29 cellular contexts compared by ENCODE assay signal in the genomic region with DNA sequence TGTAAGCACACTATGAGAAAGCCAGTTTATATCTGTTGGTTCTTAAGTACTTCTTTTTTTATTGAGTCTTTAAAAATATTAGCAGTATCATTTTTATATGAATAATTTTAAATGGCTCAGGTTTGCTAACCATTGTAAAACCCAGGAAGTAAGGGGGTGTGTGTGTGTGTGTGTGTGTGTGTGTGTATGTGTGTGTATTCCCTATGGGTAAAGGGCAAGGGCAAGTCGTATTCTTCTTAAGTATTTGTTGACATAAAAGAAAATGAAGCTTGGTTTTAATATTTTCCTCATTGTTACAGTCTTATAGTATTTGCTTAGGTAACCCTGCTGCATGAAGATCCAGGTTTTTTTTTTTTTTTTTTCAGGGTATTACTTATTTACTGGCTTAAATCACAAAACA.
"Had no signal": no experiment of that assay in that cellular context is flagged by ENCODE, and none has a peak within 500 bp of the region (broad histone marks: within the 10 kb centered on the region; RNA-seq: fewer than 3 reads in every experiment).

No MANE protein-coding gene starts in this region.

- H3K9me3 Mint-ChIP-seq: activated B cell treated with CpG ODN at 0.5 μM for 24 hours; activated CD4-positive, alpha-beta memory T cell treated with anti-CD3 and anti-CD28 coated beads, Interleukin-2, amount 10 ng/mL, durations not matched to agents 7 days and 5 days; activated naive CD4-positive, alpha-beta T cell treated with anti-CD3 and anti-CD28 coated beads, Interleukin-2, amount 10 ng/mL, durations not matched to agents 7 days and 5 days; activated T-cell treated with anti-CD3 and anti-CD28 coated beads, Interleukin-2, amount 50 U/mL, for 24 hours; brain; central memory CD8-positive, alpha-beta T cell; effector memory CD8-positive, alpha-beta T cell had no signal

- H3K36me3 Mint-ChIP-seq: activated naive CD4-positive, alpha-beta T cell treated with anti-CD3 and anti-CD28 coated beads, Interleukin-2, amount 10 ng/mL, durations not matched to agents 7 days and 5 days; activated naive CD4-positive, alpha-beta T cell treated with anti-CD3 and anti-CD28 coated beads, Interleukin-2, amount 50 U/mL, for 72 hours; activated naive CD8-positive, alpha-beta T cell treated with anti-CD3 and anti-CD28 coated beads, Interleukin-2, amount 10 ng/mL, durations not matched to agents 7 days and 5 days; brain had no signal

- H3K27me3 ChIP-seq: ascending aorta, breast epithelium, esophagus muscularis mucosa, foreskin keratinocyte, gastrocnemius medialis, heart right ventricle had no signal

- H3K4me1 ChIP-seq: ascending aorta, breast epithelium, foreskin keratinocyte, gastrocnemius medialis had no signal

- H3K4me3 ChIP-seq: ascending aorta, breast epithelium, esophagus muscularis mucosa, gastrocnemius medialis, heart right ventricle had no signal

- H3K27ac ChIP-seq: ascending aorta, breast epithelium, esophagus muscularis mucosa, foreskin keratinocyte, gastrocnemius medialis had no signal

- DNase-seq: activated B cell treated with CpG ODN at 0.5 μM for 24 hours; activated CD4-positive, alpha-beta memory T cell treated with anti-CD3 and anti-CD28 coated beads, Interleukin-2, amount 10 ng/mL, durations not matched to agents 7 days and 5 days; activated CD4-positive, alpha-beta T cell treated with anti-CD3 and anti-CD28 coated beads, Interleukin-2, amount 10 ng/mL, durations not matched to agents 24 days and 14 days; activated CD4-positive, alpha-beta T cell treated with anti-CD3 and anti-CD28 coated beads, Interleukin-2, amount 50 U/mL, for 4 hours; activated CD8-positive, alpha-beta memory T cell treated with anti-CD3 and anti-CD28 coated beads, Interleukin-2, amount 50 U/mL, for 48 hours; activated gamma-delta T cell; activated naive CD4-positive, alpha-beta T cell; activated naive CD4-positive, alpha-beta T cell treated with anti-CD3 and anti-CD28 coated beads, Interleukin-2, amount 10 ng/mL, durations not matched to agents 7 days and 5 days; activated naive CD8-positive, alpha-beta T cell treated with anti-CD3 and anti-CD28 coated beads, Interleukin-2, amount 10 ng/mL, durations not matched to agents 7 days and 5 days; activated T-cell treated with anti-CD3 and anti-CD28 coated beads for 4 hours; activated T-cell treated with anti-CD3 and anti-CD28 coated beads, Interleukin-2, amount 50 U/mL, for 24 hours; activated T-cell treated with anti-CD3 and anti-CD28 coated beads, Interleukin-2, amount 50 U/mL, for 72 hours; cortex of kidney; dermis blood vessel endothelial cell; effector CD4-positive, alpha-beta T cell; effector memory CD8-positive, alpha-beta T cell; erythroblast; foreskin keratinocyte; gastrocnemius medialis; heart right ventricle; T-helper 2 cell; WERI-Rb-1 had no signal

- H3K27ac Mint-ChIP-seq: activated B cell treated with CpG ODN at 0.5 μM for 24 hours; activated CD4-positive, alpha-beta memory T cell treated with anti-CD3 and anti-CD28 coated beads, Interleukin-2, amount 10 ng/mL, durations not matched to agents 7 days and 5 days; activated CD4-positive, alpha-beta T cell treated with anti-CD3 and anti-CD28 coated beads, Interleukin-2, amount 10 ng/mL, durations not matched to agents 24 days and 14 days; activated naive CD4-positive, alpha-beta T cell treated with anti-CD3 and anti-CD28 coated beads, Interleukin-2, amount 10 ng/mL, durations not matched to agents 7 days and 5 days; activated naive CD4-positive, alpha-beta T cell treated with anti-CD3 and anti-CD28 coated beads, Interleukin-2, amount 50 U/mL, for 72 hours; activated naive CD8-positive, alpha-beta T cell treated with anti-CD3 and anti-CD28 coated beads, Interleukin-2, amount 10 ng/mL, durations not matched to agents 7 days and 5 days; activated T-cell treated with anti-CD3 and anti-CD28 coated beads, Interleukin-2, amount 50 U/mL, for 24 hours; activated T-cell treated with anti-CD3 and anti-CD28 coated beads, Interleukin-2, amount 50 U/mL, for 72 hours; effector memory CD8-positive, alpha-beta T cell had no signal

- H3K36me3 ChIP-seq: ascending aorta, breast epithelium, esophagus muscularis mucosa, gastrocnemius medialis, heart right ventricle, WERI-Rb-1 had no signal

- H3K9me3 ChIP-seq: ascending aorta, breast epithelium, esophagus muscularis mucosa, gastrocnemius medialis, heart right ventricle had no signal

- H3K4me3 Mint-ChIP-seq: activated B cell treated with CpG ODN at 0.5 μM for 24 hours; activated CD4-positive, alpha-beta memory T cell treated with anti-CD3 and anti-CD28 coated beads, Interleukin-2, amount 10 ng/mL, durations not matched to agents 7 days and 5 days; activated CD4-positive, alpha-beta T cell treated with anti-CD3 and anti-CD28 coated beads, Interleukin-2, amount 10 ng/mL, durations not matched to agents 24 days and 14 days; activated naive CD4-positive, alpha-beta T cell treated with anti-CD3 and anti-CD28 coated beads, Interleukin-2, amount 10 ng/mL, durations not matched to agents 7 days and 5 days; activated naive CD8-positive, alpha-beta T cell treated with anti-CD3 and anti-CD28 coated beads, Interleukin-2, amount 10 ng/mL, durations not matched to agents 7 days and 5 days; activated T-cell treated with anti-CD3 and anti-CD28 coated beads, Interleukin-2, amount 50 U/mL, for 24 hours; activated T-cell treated with anti-CD3 and anti-CD28 coated beads, Interleukin-2, amount 50 U/mL, for 72 hours; central memory CD8-positive, alpha-beta T cell; effector memory CD8-positive, alpha-beta T cell had no signal

- ATAC-seq: activated CD4-positive, CD25-positive, alpha-beta regulatory T cell treated with anti-CD3 and anti-CD28 coated beads, Interleukin-2, amount 50 U/mL, for 24 hours; activated naive CD4-positive, alpha-beta T cell treated with anti-CD3 and anti-CD28 coated beads, Interleukin-2, amount 50 U/mL, for 72 hours; activated T-cell treated with anti-CD3 and anti-CD28 coated beads, Interleukin-2, amount 50 U/mL, for 72 hours; effector memory CD8-positive, alpha-beta T cell; foreskin keratinocyte; gastrocnemius medialis had no signal

- H3K4me1 Mint-ChIP-seq: activated B cell treated with CpG ODN at 0.5 μM for 24 hours; activated CD4-positive, alpha-beta memory T cell treated with anti-CD3 and anti-CD28 coated beads, Interleukin-2, amount 10 ng/mL, durations not matched to agents 7 days and 5 days; activated CD4-positive, alpha-beta T cell treated with anti-CD3 and anti-CD28 coated beads, Interleukin-2, amount 10 ng/mL, durations not matched to agents 24 days and 14 days; activated naive CD4-positive, alpha-beta T cell treated with anti-CD3 and anti-CD28 coated beads, Interleukin-2, amount 10 ng/mL, durations not matched to agents 7 days and 5 days; activated naive CD8-positive, alpha-beta T cell treated with anti-CD3 and anti-CD28 coated beads, Interleukin-2, amount 10 ng/mL, durations not matched to agents 7 days and 5 days; central memory CD8-positive, alpha-beta T cell had no signal

- H3K27me3 Mint-ChIP-seq: activated B cell treated with CpG ODN at 0.5 μM for 24 hours; activated CD4-positive, alpha-beta memory T cell treated with anti-CD3 and anti-CD28 coated beads, Interleukin-2, amount 10 ng/mL, durations not matched to agents 7 days and 5 days; activated CD4-positive, alpha-beta T cell treated with anti-CD3 and anti-CD28 coated beads, Interleukin-2, amount 10 ng/mL, durations not matched to agents 24 days and 14 days; activated naive CD4-positive, alpha-beta T cell treated with anti-CD3 and anti-CD28 coated beads, Interleukin-2, amount 10 ng/mL, durations not matched to agents 7 days and 5 days; activated naive CD8-positive, alpha-beta T cell treated with anti-CD3 and anti-CD28 coated beads, Interleukin-2, amount 10 ng/mL, durations not matched to agents 7 days and 5 days; activated T-cell treated with anti-CD3 and anti-CD28 coated beads, Interleukin-2, amount 50 U/mL, for 24 hours; central memory CD8-positive, alpha-beta T cell; effector memory CD8-positive, alpha-beta T cell had no signal
